ENCODE assay signal across 16 cellular contexts in genomic region chr10:78038105-78038504, GRCh38. TPM values are rescaled to one million over a fixed set of nuclear protein-coding genes. Genes with fewer than 3 reads are reported as not detected.
DNase-seq lines count a peak whose midpoint lies in the region; ATAC-seq, FAIRE-seq and TF ChIP-seq lines count a peak whose summit lies in the region.
"Had no signal": no experiment of that assay in that cellular context is flagged by ENCODE, and none has a peak within 500 bp of the region (broad histone marks: within the 10 kb centered on the region; RNA-seq: fewer than 3 reads in every experiment).

No MANE protein-coding gene starts in this region.

- RAD21 ChIA-PET in GM12878 (lab: Charles Lee; ENCODE audit: unreplicated experiment): no interaction called here

- H3K36me3 Mint-ChIP-seq in CD8-positive, alpha-beta T cell: peaks cover 93% of the 10 kb centered on the region

- TF ChIP-seq POLR2A in GM12878 (IDR thresholded peaks at IDR 0.05; ENCODE audit: low read depth, low read length): no peak

- H3K9me2 ChIP-seq in SK-N-SH: no peaks in the 10 kb centered on the region
- H3K9me2 ChIP-seq in neural cell (ENCODE audit: insufficient read depth, low read length): no peaks in the 10 kb centered on the region

- peaks cover 86% of the 10 kb centered on the region for H4K20me1 ChIP-seq in SK-N-SH (ENCODE audit: insufficient read depth)
- peaks cover 30% of the 10 kb centered on the region for H4K20me1 ChIP-seq in GM12878 (ENCODE audit: control insufficient read depth, insufficient read depth)
- no peaks in the 10 kb centered on the region for H4K20me1 ChIP-seq in neural cell (ENCODE audit: insufficient read depth)

- no peak overlapping the region for H3K4me3 ChIP-seq in SK-N-SH (ENCODE audit: low read depth in 2 of 2, low read length in 1 of 2)
- 0 out of 2 replicates have a peak overlapping the region, but pooled peaks have one; percentile 20 for H3K4me3 ChIP-seq in HUES6 (ENCODE audit: low read depth, low read length)
- H3K4me3 ChIP-seq in GM12878: peak overlapping the region; percentile 9; the same call in 1 of the 2 replicates
- H3K4me3 ChIP-seq in neural cell (ENCODE audit: low read length): peak overlapping the region; percentile 5
- H3K4me3 ChIP-seq in CD8-positive, alpha-beta T cell (ENCODE audit: low read depth, low read length): no peak overlapping the region
- H3K4me3 ChIP-seq: tibial artery had no signal

- H3K27me3 ChIP-seq in SK-N-SH (ENCODE audit: insufficient read depth) (no peaks in the 10 kb centered on the region), HUES6 (ENCODE audit: control insufficient read depth, insufficient read depth, low read length) (no peaks in the 10 kb centered on the region), GM12878 (replicated peaks in 1 of 2; ENCODE audit: control insufficient read depth in 2 of 2, insufficient read depth in 2 of 2, low read length in 1 of 2) (no peaks in the 10 kb centered on the region), neural cell (ENCODE audit: insufficient read depth, low read depth, low read length) (no peaks in the 10 kb centered on the region)
- no peaks in the 10 kb centered on the region for H3K27me3 ChIP-seq in CD8-positive, alpha-beta T cell (ENCODE audit: insufficient read depth, low read length)
- H3K27me3 ChIP-seq: pancreas, tibial artery had no signal

- TF ChIP-seq CTCF in SK-N-SH (IDR thresholded peaks at IDR 0.05) (no peak), GM12878 (IDR thresholded peaks at IDR 0.05 in 2 of 3, conservative IDR thresholded peaks at IDR 0.05 in 1 of 3; ENCODE audit: control insufficient read depth in 2 of 3, extremely low read depth in 1 of 3, insufficient read depth in 1 of 3, low read depth in 3 of 3, low read length in 3 of 3) (no peak), neural cell (IDR thresholded peaks at IDR 0.05; ENCODE audit: poor library complexity, severe bottlenecking) (no peak)
- no peak for TF ChIP-seq CTCF in CD8-positive, alpha-beta T cell (IDR thresholded peaks at IDR 0.05)

- FAIRE-seq in GM12878 (lab: Jason Lieb, UNC): no peak
- FAIRE-seq: A204.1, pancreas had no signal

- H3K4me2 ChIP-seq in SK-N-SH: no peak overlapping the region
- H3K4me2 ChIP-seq in GM12878 (ENCODE audit: control insufficient read depth, insufficient read depth): 0 out of 2 replicates have a peak overlapping the region, but pooled peaks have one; percentile 23
- H3K4me2 ChIP-seq in neural cell (ENCODE audit: low read length): no peak overlapping the region

- POLR2A ChIA-PET in SK-N-SH (lab: Yijun Ruan, JAX) (no interaction called here), GM12878 (lab: Charles Lee) (no interaction called here)
- POLR2A ChIA-PET in CD8-positive, alpha-beta T cell (lab: Charles Lee): interaction anchor here (0.9 kb wide), 1 partner anchor 9 kb away, joined by 5 read pairs; no protein-coding TSS in a partner anchor

- H3K4me1 Mint-ChIP-seq in CD8-positive, alpha-beta T cell (ENCODE audit: low read depth): peaks cover 77% of the 10 kb centered on the region

- DNase-seq in SK-N-SH: no peak
- no peak for DNase-seq in GM12878 (ENCODE audit: low read depth, low spot score)
- DNase-seq in CD8-positive, alpha-beta T cell: no peak
- DNase-seq: activated CD4-positive, alpha-beta T cell treated with anti-CD3 and anti-CD28 coated beads, Interleukin-2, amount 50 U/mL, for 4 hours; activated naive CD4-positive, alpha-beta T cell treated with anti-CD3 and anti-CD28 coated beads, Interleukin-2, amount 50 U/mL, for 16 hours; NCI-H1048; pancreas; T-helper 2 cell; tibial artery had no signal

- BruUV-seq in GM12878 (replicated peaks; lab: Mats Ljungman, UMichigan): no TSS peak

- no peaks in the 10 kb centered on the region for H3K9me3 Mint-ChIP-seq in CD8-positive, alpha-beta T cell

- no peaks in the 10 kb centered on the region for H3K27me3 Mint-ChIP-seq in CD8-positive, alpha-beta T cell (ENCODE audit: low read depth)

- in situ Hi-C loops in GM12878 (cut with MboI): no loop called here

- H3K79me2 ChIP-seq in SK-N-SH (ENCODE audit: insufficient read depth): peaks cover 65% of the 10 kb centered on the region
- H3K79me2 ChIP-seq in GM12878 (ENCODE audit: control insufficient read depth, insufficient read depth, low read length): peaks cover 66% of the 10 kb centered on the region
- H3K79me2 ChIP-seq in neural cell (replicated peaks; ENCODE audit: insufficient read depth, low read length): peaks cover 20% of the 10 kb centered on the region

- no peak overlapping the region for H3K4me3 Mint-ChIP-seq in CD8-positive, alpha-beta T cell

- H3K9ac ChIP-seq in SK-N-SH (no peak overlapping the region), HUES6 (ENCODE audit: low read length) (no peak overlapping the region), GM12878 (ENCODE audit: control insufficient read depth, insufficient read depth, low read length) (no peak overlapping the region), neural cell (ENCODE audit: low read length) (no peak overlapping the region)

- SMC1A ChIA-PET in GM12878 (lab: Charles Lee; ENCODE audit: uncharacterized antibody, unreplicated experiment): interaction anchor here (3.1 kb wide), 1 partner anchor 8 kb away, joined by 16 read pairs; no protein-coding TSS in a partner anchor

- TF ChIP-seq RAD21 in SK-N-SH (IDR thresholded peaks at IDR 0.05; ENCODE audit: low read length): no peak
- no peak for TF ChIP-seq RAD21 in GM12878 (IDR thresholded peaks at IDR 0.05; ENCODE audit: insufficient read depth, low read depth, low read length)
- no peak for TF ChIP-seq RAD21 in neural cell (conservative IDR thresholded peaks at IDR 0.05)

- no peak for TF ChIP-seq EP300 in SK-N-SH (IDR thresholded peaks at IDR 0.05; ENCODE audit: borderline replicate concordance in 1 of 2, low read depth in 1 of 2, low read length in 1 of 2)
- no peak for TF ChIP-seq EP300 in GM12878 (IDR thresholded peaks at IDR 0.05; ENCODE audit: borderline replicate concordance in 1 of 2, control insufficient read depth in 1 of 2, low read depth in 2 of 2, low read length in 2 of 2)
- no peak for TF ChIP-seq EP300 in neural cell (conservative IDR thresholded peaks at IDR 0.05; ENCODE audit: poor library complexity, severe bottlenecking)

- H3K4me1 ChIP-seq in SK-N-SH (ENCODE audit: control insufficient read depth in 1 of 2, insufficient read depth in 2 of 2, low read depth in 1 of 2, low read length in 1 of 2) (peaks cover 26 to 46% of the 10 kb centered on the region in 2 experiments; a peak in 3 of 4 replicates), HUES6 (ENCODE audit: control insufficient read depth, insufficient read depth, low read length) (peaks cover 60% of the 10 kb centered on the region), GM12878 (ENCODE audit: control insufficient read depth, insufficient read depth, low read length) (peaks cover 7% of the 10 kb centered on the region)
- H3K4me1 ChIP-seq in CD8-positive, alpha-beta T cell (ENCODE audit: insufficient read depth, low read length): peaks cover 47% of the 10 kb centered on the region

- H3K9me3 ChIP-seq in SK-N-SH (no peaks in the 10 kb centered on the region), HUES6 (ENCODE audit: control insufficient read depth, insufficient read depth, low read depth, low read length) (no peaks in the 10 kb centered on the region), GM12878 (replicated peaks; ENCODE audit: control insufficient read depth, insufficient read depth, low read length) (no peaks in the 10 kb centered on the region), neural cell (ENCODE audit: low read length) (no peaks in the 10 kb centered on the region)
- no peaks in the 10 kb centered on the region for H3K9me3 ChIP-seq in CD8-positive, alpha-beta T cell (ENCODE audit: low read length)
- H3K9me3 ChIP-seq: pancreas, tibial artery had no signal

- 52% methylated on average over 2 of the region's 2 CpGs for WGBS in SK-N-SH (ENCODE audit: low lambda C conversion rate)
- 53% methylated on average over 2 of the region's 2 CpGs for WGBS in GM12878 (ENCODE audit: insufficient coverage, insufficient replicate concordance, low lambda C conversion rate, missing lambda C conversion rate)

- H3F3A ChIP-seq in SK-N-SH (replicated peaks; ENCODE audit: insufficient read depth) (peaks cover 45% of the 10 kb centered on the region), neural cell (ENCODE audit: insufficient read depth, low read length, poor library complexity, severe bottlenecking) (no peaks in the 10 kb centered on the region)

- H2AFZ ChIP-seq in SK-N-SH (ENCODE audit: low read depth): no peak overlapping the region
- H2AFZ ChIP-seq in GM12878 (ENCODE audit: control insufficient read depth, low read depth, low read length): no peak overlapping the region
- H2AFZ ChIP-seq in neural cell (ENCODE audit: low read depth, low read length): no peak overlapping the region

- ATAC-seq in SK-N-SH treated with all-trans-retinoic acid at 6 μM for 48 hours (no peak), GM12878 (no peak), GM21825 (IDR thresholded peaks at IDR 0.05; ENCODE audit: unreplicated experiment) (no peak), HG02938 (IDR thresholded peaks at IDR 0.05; ENCODE audit: unreplicated experiment) (no peak)
- no peak for ATAC-seq in CD8-positive, alpha-beta T cell
- ATAC-seq: esophagus mucosa, pancreas had no signal

- intact Hi-C loops in GM12878 (cut with micrococcal nuclease; ENCODE audit: unreplicated experiment): no loop called here
- intact Hi-C loops in CD8-positive, alpha-beta T cell (cut with DNase I, micrococcal nuclease): loop anchor here (5.0 to 10.0 kb wide), 3 partner anchors 934 to 1787 kb away; partner anchors contain the start of genes NUTM2E (in 1 of the 2) and PPIF (in 1 of the 2)

- no peak overlapping the region for H3K27ac Mint-ChIP-seq in CD8-positive, alpha-beta T cell

- CTCF ChIA-PET in SK-N-SH (lab: Yijun Ruan, JAX) (no interaction called here), GM12878 (lab: Yijun Ruan, JAX) (interaction anchor here (3.6 kb wide), 1 partner anchor 8 kb away, joined by 25 read pairs; no protein-coding TSS in a partner anchor)
- CTCF ChIA-PET in CD8-positive, alpha-beta T cell (lab: Charles Lee): interaction anchor here (3.0 kb wide), 1 partner anchor 9 kb away, joined by 42 read pairs; no protein-coding TSS in a partner anchor

- H3K27ac ChIP-seq in SK-N-SH (ENCODE audit: low read depth in 2 of 2, low read length in 1 of 2) (no peak overlapping the region), HUES6 (ENCODE audit: low read depth, low read length) (no peak overlapping the region), GM12878 (ENCODE audit: control insufficient read depth, insufficient read depth) (no peak overlapping the region), neural cell (ENCODE audit: low read length) (no peak overlapping the region)
- no peak overlapping the region for H3K27ac ChIP-seq in CD8-positive, alpha-beta T cell (ENCODE audit: low read depth, low read length)
- H3K27ac ChIP-seq: pancreas, tibial artery had no signal

- H3K36me3 ChIP-seq in SK-N-SH (replicated peaks in 1 of 2; ENCODE audit: control insufficient read depth in 1 of 2, insufficient read depth in 2 of 2, low read length in 1 of 2) (peaks cover 76 to 83% of the 10 kb centered on the region in 2 experiments), HUES6 (ENCODE audit: control insufficient read depth, insufficient read depth, low read length) (peaks cover 85% of the 10 kb centered on the region), GM12878 (ENCODE audit: control insufficient read depth in 2 of 2, insufficient read depth in 2 of 2, low read length in 1 of 2) (peaks cover 40 to 57% of the 10 kb centered on the region in 2 experiments), neural cell (ENCODE audit: insufficient read depth, low read length) (no peaks in the 10 kb centered on the region)
- H3K36me3 ChIP-seq in CD8-positive, alpha-beta T cell (ENCODE audit: insufficient read depth, low read length): peaks cover 61% of the 10 kb centered on the region

RNA-seq across cellular contexts. Expression of gene RPS24, which starts 4.4 kb away (rescaled TPM):
- polyA plus RNA-seq in SK-N-SH (2012; rRNA removed) (3,806 and 4,595 TPM in 2 replicates), GM12878 (2011; rRNA removed) (4,949 and 6,080 TPM in 2 replicates), GM12878 (2014; fragmentation: Illumina TruSeq; extraction: Trizol) (7,285 and 11,010 TPM in 2 replicates), GM12878 (2014; fragmentation: Nextera tagmentation; extraction: Ambion mirVana) (1,000 to 10,000 TPM; 2,040 to 2,048 TPM), GM12878 (2014; rRNA removed) (3,560 and 4,462 TPM in 2 replicates), GM12878 (2016; fragmentation: Nextera tagmentation; extraction: Ambion mirVana) (1,000 to 10,000 TPM; 1,343 to 1,367 TPM), neural cell (2,402 and 2,734 TPM in 2 replicates)
- 5,571 and 7,484 TPM in 2 replicates for polyA plus RNA-seq in SK-N-SH (2012; cell fraction: cytosol; rRNA removed)
- polyA plus RNA-seq in SK-N-SH (2012; cell fraction: nucleus; rRNA removed): 872 and 1,029 TPM in 2 replicates
- total RNA-seq in GM12878 (2013; cell fraction: nucleolus; rRNA removed): 603 and 652 TPM in 2 replicates
- total RNA-seq in GM12878 (2014; rRNA removed) (2,411 and 2,802 TPM in 2 replicates), GM12878 (2014; rRNA removed; fragmentation: Illumina TruSeq; extraction: Trizol) (6,566 and 6,639 TPM in 2 replicates), GM12878 (2021) (1,928 and 2,010 TPM in 2 replicates)
- 19,005 TPM for polyA plus RNA-seq in GM12878 (2011; ENCODE audit: low read depth)
- 3,837 and 6,286 TPM in 2 replicates for polyA plus RNA-seq in GM12878 (2011; cell fraction: cytosol; rRNA removed)
- polyA plus RNA-seq in GM12878 (2011; cell fraction: nucleus; rRNA removed): 1,409 and 1,490 TPM in 2 replicates
- polyA plus RNA-seq in GM12878 (2012): 5,520 and 6,024 TPM in 2 replicates
- polyA minus RNA-seq in GM12878 (2011; rRNA and poly(A)+ RNA removed): 1,139 and 1,792 TPM in 2 replicates
- polyA minus RNA-seq in GM12878 (2011; cell fraction: cytosol; rRNA and poly(A)+ RNA removed): 512 and 570 TPM in 2 replicates
- 171 and 211 TPM in 2 replicates for polyA minus RNA-seq in GM12878 (2011; cell fraction: nucleus; rRNA and poly(A)+ RNA removed)
- 820 and 978 TPM in 2 replicates for polyA minus RNA-seq in neural cell
- 1,000 to 10,000 TPM; 1,832 to 1,931 TPM for total RNA-seq in CD8-positive, alpha-beta T cell

RNA-seq across cellular contexts. Expression of gene POLR3A, which starts 8.8 kb away (rescaled TPM):
- polyA plus RNA-seq in SK-N-SH (2012; rRNA removed): 10.8 and 14.1 TPM in 2 replicates
- 7.7 and 9.0 TPM in 2 replicates for polyA plus RNA-seq in SK-N-SH (2012; cell fraction: cytosol; rRNA removed)
- 23.2 and 30.4 TPM in 2 replicates for polyA plus RNA-seq in SK-N-SH (2012; cell fraction: nucleus; rRNA removed)
- 42.1 and 44.8 TPM in 2 replicates for total RNA-seq in GM12878 (2013; cell fraction: nucleolus; rRNA removed)
- total RNA-seq in GM12878 (2014; rRNA removed): 14.9 and 17.5 TPM in 2 replicates
- 11.7 and 12.9 TPM in 2 replicates for total RNA-seq in GM12878 (2014; rRNA removed; fragmentation: Illumina TruSeq; extraction: Trizol)
- total RNA-seq in GM12878 (2021): 16.8 and 20.4 TPM in 2 replicates
- polyA plus RNA-seq in GM12878 (2011; ENCODE audit: low read depth): 6.1 TPM
- 10.5 and 11.6 TPM in 2 replicates for polyA plus RNA-seq in GM12878 (2011; rRNA removed)
- polyA plus RNA-seq in GM12878 (2011; cell fraction: cytosol; rRNA removed): 9.3 and 11.2 TPM in 2 replicates
- 15.2 and 18.5 TPM in 2 replicates for polyA plus RNA-seq in GM12878 (2011; cell fraction: nucleus; rRNA removed)
- 7.3 and 7.4 TPM in 2 replicates for polyA plus RNA-seq in GM12878 (2012)
- polyA plus RNA-seq in GM12878 (2014; fragmentation: Illumina TruSeq; extraction: Trizol): 15.8 and 16.4 TPM in 2 replicates
- 1 to 10 TPM; 5.4 to 6.6 TPM for polyA plus RNA-seq in GM12878 (2014; fragmentation: Nextera tagmentation; extraction: Ambion mirVana)
- 12.2 and 12.3 TPM in 2 replicates for polyA plus RNA-seq in GM12878 (2014; rRNA removed)
- 10 to 100 TPM; 18.4 to 19.2 TPM for polyA plus RNA-seq in GM12878 (2016; fragmentation: Nextera tagmentation; extraction: Ambion mirVana)
- 30.7 and 30.9 TPM in 2 replicates for polyA minus RNA-seq in GM12878 (2011; rRNA and poly(A)+ RNA removed)
- 12.2 and 13.8 TPM in 2 replicates for polyA minus RNA-seq in GM12878 (2011; cell fraction: cytosol; rRNA and poly(A)+ RNA removed)
- polyA minus RNA-seq in GM12878 (2011; cell fraction: nucleus; rRNA and poly(A)+ RNA removed): 23.9 and 36.4 TPM in 2 replicates
- 12.7 and 15.6 TPM in 2 replicates for polyA plus RNA-seq in neural cell
- polyA minus RNA-seq in neural cell: 49.4 and 53.7 TPM in 2 replicates
- 1 to 10 TPM; 5.9 to 7.0 TPM for total RNA-seq in CD8-positive, alpha-beta T cell

Comparison
In these comparisons a context has a peak if more than half of its experiments do, and no peak if none do; other contexts are left out.
1. H3K4me3 ChIP-seq: peak in HUES6 (single experiment), GM12878 (single experiment) and neural cell (single experiment); none in SK-N-SH (0 of 2) and CD8-positive, alpha-beta T cell (single experiment).
2. Of the 26 proteins assayed by ChIP-seq in both GM12878 and SK-N-SH: peak only in GM12878: none; only in SK-N-SH: POLR2AphosphoS5; in both: none; in neither: 25.